8 cellular contexts compared by ENCODE assay signal in genomic region chr9:33466565-33467495, GRCh38. TPM values are rescaled to one million over a fixed set of nuclear protein-coding genes. Genes with fewer than 3 reads are reported as not detected.
DNase-seq lines count a peak whose midpoint lies in the region; ATAC-seq and TF ChIP-seq lines count a peak whose summit lies in the region.

No MANE protein-coding gene starts in this region.

- H3K9ac ChIP-seq in neuronal stem cell (ENCODE audit: low read depth, low read length, poor library complexity): no peak overlapping the region

- no peak overlapping the region for H3K4ac ChIP-seq in neuronal stem cell (ENCODE audit: low read length)

- no peak overlapping the region for H2AFZ ChIP-seq in neuronal stem cell (ENCODE audit: low read length)

- H3K4me1 ChIP-seq in esophagus muscularis mucosa: peaks cover 0 to 7% (median under 1%) of the 10 kb centered on the region in 4 donors
- peaks cover 0 to 1% of the 10 kb centered on the region in 2 donors for H3K4me1 ChIP-seq in neuronal stem cell (ENCODE audit: control insufficient read depth in 2 of 2, insufficient read depth in 1 of 2, low read depth in 1 of 2, low read length in 2 of 2)
- H3K4me1 ChIP-seq in upper lobe of left lung: peaks cover under 1 to 7% (median 3%) of the 10 kb centered on the region in 4 donors

- ATAC-seq in upper lobe of left lung (ENCODE audit: low FRiP score in 2 of 2) (peak; percentile 59 to 76), HG03520 (IDR thresholded peaks at IDR 0.05; ENCODE audit: unreplicated experiment) (no peak)

- peaks cover 2% of the 10 kb centered on the region for H3K79me1 ChIP-seq in neuronal stem cell (ENCODE audit: low read depth, low read length)

- peak overlapping the region; percentile 90 for H2AK5ac ChIP-seq in neuronal stem cell (ENCODE audit: low read depth, low read length)

- no peak overlapping the region for H2BK5ac ChIP-seq in neuronal stem cell (ENCODE audit: low read length)

- no peak overlapping the region for H3K4me2 ChIP-seq in neuronal stem cell (ENCODE audit: insufficient read depth, low read length, poor library complexity, severe bottlenecking)

- H4K91ac ChIP-seq in neuronal stem cell (ENCODE audit: low read depth, low read length, poor library complexity): no peak overlapping the region

- peak; percentile 6 for DNase-seq in NCI-H510A treated with DMSO at 0.1 percent for 48 hours (lab: John Stamatoyannopoulos, UW)
- DNase-seq in NCI-H510A (lab: John Stamatoyannopoulos, UW): no peak
- DNase-seq in NCI-H2196 (lab: John Stamatoyannopoulos, UW; ENCODE audit: unreplicated experiment): peak; percentile 77
- peak; percentile 54 for DNase-seq in activated T-cell treated with anti-CD3 and anti-CD28 coated beads for 24 hours (ENCODE audit: low read depth)
- DNase-seq in esophagus muscularis mucosa (ENCODE audit: extremely low spot score): no peak
- DNase-seq in neuronal stem cell (ENCODE audit: low spot score): peak; percentile 38
- peak; percentile 74 to 94 for DNase-seq in upper lobe of left lung

- no peak overlapping the region for H2BK15ac ChIP-seq in neuronal stem cell (ENCODE audit: low read length)

- H3K36me3 ChIP-seq in esophagus muscularis mucosa (peaks cover 96 to 100% (median 99%) of the 10 kb centered on the region in 4 donors), neuronal stem cell (replicated peaks in 1 of 2; ENCODE audit: control insufficient read depth in 2 of 2, insufficient read depth in 2 of 2, low read length in 2 of 2) (peaks cover 78 to 96% of the 10 kb centered on the region in 2 donors), upper lobe of left lung (peaks cover 53 to 99% (median 94%) of the 10 kb centered on the region in 4 donors)

- no peak overlapping the region for H2BK12ac ChIP-seq in neuronal stem cell (ENCODE audit: low read length)

- H3K18ac ChIP-seq in neuronal stem cell (ENCODE audit: low read length): no peak overlapping the region

- H2BK120ac ChIP-seq in neuronal stem cell (ENCODE audit: low read depth, low read length): no peak overlapping the region

- no peak overlapping the region for H3K23ac ChIP-seq in neuronal stem cell (ENCODE audit: low read depth, low read length, poor library complexity)

- H3K27me3 ChIP-seq in esophagus muscularis mucosa (no peaks in the 10 kb centered on the region), neuronal stem cell (ENCODE audit: control insufficient read depth in 3 of 3, insufficient read depth in 3 of 3, low read depth in 1 of 3, low read length in 3 of 3) (no peaks in the 10 kb centered on the region), upper lobe of left lung (no peaks in the 10 kb centered on the region)

- H3K9me3 ChIP-seq in esophagus muscularis mucosa (no peaks in the 10 kb centered on the region), neuronal stem cell (replicated peaks in 1 of 2; ENCODE audit: control insufficient read depth in 2 of 2, insufficient read depth in 1 of 2, low read depth in 1 of 2, low read length in 2 of 2) (no peaks in the 10 kb centered on the region), upper lobe of left lung (no peaks in the 10 kb centered on the region)

- TF ChIP-seq CTCF in esophagus muscularis mucosa (IDR thresholded peaks at IDR 0.05): peak in 2 of 3 experiments; percentile 86 to 87
- peak; percentile 92 to 97 (median 94) for TF ChIP-seq CTCF in upper lobe of left lung (IDR thresholded peaks at IDR 0.05)

- H3K4me3 ChIP-seq in esophagus muscularis mucosa (no peak overlapping the region), neuronal stem cell (ENCODE audit: low read length in 2 of 2) (no peak overlapping the region), upper lobe of left lung (no peak overlapping the region)

- TF ChIP-seq POLR2A in esophagus muscularis mucosa (IDR thresholded peaks at IDR 0.05; ENCODE audit: low read depth) (no peak), upper lobe of left lung (IDR thresholded peaks at IDR 0.05) (no peak)

- no peak overlapping the region for H3K14ac ChIP-seq in neuronal stem cell (ENCODE audit: low read length)

- 81% methylated on average over 20 of the region's 24 CpGs for WGBS in esophagus muscularis mucosa
- no CpG with 5 or more reads among the region's 24 CpGs for WGBS in neuronal stem cell (ENCODE audit: extremely low coverage in 2 of 2, insufficient read length in 2 of 2, insufficient replicate concordance in 1 of 2), 2 donors
- WGBS in upper lobe of left lung, 2 donors: 77 to 83% methylated on average over 11 to 24 of the region's 24 CpGs

- no peak overlapping the region for H4K8ac ChIP-seq in neuronal stem cell (ENCODE audit: low read depth, low read length)

- intact Hi-C loops in esophagus muscularis mucosa (cut with DNase I): loop anchor here (1.0 to 5.0 kb wide), 2 partner anchors 60 to 92 kb away; no protein-coding TSS in a partner anchor

- no peak overlapping the region for H3K27ac ChIP-seq in esophagus muscularis mucosa (replicated peaks in 1 of 4)
- no peak overlapping the region for H3K27ac ChIP-seq in neuronal stem cell (replicated peaks; ENCODE audit: low read length)
- peak overlapping the region in 1 of 4 donors; percentile 12 for H3K27ac ChIP-seq in upper lobe of left lung

- TF ChIP-seq EP300 in esophagus muscularis mucosa (IDR thresholded peaks at IDR 0.05) (no peak), upper lobe of left lung (IDR thresholded peaks at IDR 0.05) (no peak)

RNA-seq across cellular contexts. Expression of gene NOL6, which starts 6.9 kb away (rescaled TPM):
- total RNA-seq in esophagus muscularis mucosa (10 to 100 TPM; 12.7 to 21.0 (median 16.5) TPM), upper lobe of left lung (10 to 100 TPM; 17.8 to 47.6 (median 31.9) TPM)
- polyA plus RNA-seq in neuronal stem cell (2013, experiment 1 of 2): 10.4 TPM
- polyA plus RNA-seq in neuronal stem cell (2013, experiment 2 of 2): 10.7 TPM

RNA-seq across cellular contexts. Expression of gene AQP3, which starts 19.4 kb away (rescaled TPM):
- total RNA-seq in esophagus muscularis mucosa (10 to 100 TPM in 1 of 4 donors, 1 to 10 TPM in 3; 4.2 to 12.7 (median 6.8) TPM), upper lobe of left lung (100 to 1,000 TPM in 5 of 6 donors, 10 to 100 TPM in 1; 62.5 to 468 (median 201) TPM)
- 0.96 TPM for polyA plus RNA-seq in neuronal stem cell (2013, experiment 1 of 2)
- polyA plus RNA-seq in neuronal stem cell (2013, experiment 2 of 2): 1.1 TPM

RNA-seq across cellular contexts. Expression of gene ANKRD18B, which starts 57.2 kb away (rescaled TPM):
- total RNA-seq in esophagus muscularis mucosa (not detected), upper lobe of left lung (1 to 10 TPM in 2 of 6 donors, not detected in 4; 1.1 to 2.0 TPM)
- polyA plus RNA-seq in neuronal stem cell (2013, experiment 1 of 2): 20.4 TPM
- 22.5 TPM for polyA plus RNA-seq in neuronal stem cell (2013, experiment 2 of 2)

Comparison
In these comparisons a context has a peak if more than half of its experiments do, and no peak if none do; other contexts are left out.
1. DNase-seq: peak in NCI-H510A treated with DMSO at 0.1 percent for 48 hours (single experiment), NCI-H2196 (single experiment), activated T-cell treated with anti-CD3 and anti-CD28 coated beads for 24 hours (single experiment), neuronal stem cell (single experiment) and upper lobe of left lung (2 of 2); none in NCI-H510A (single experiment) and esophagus muscularis mucosa (single experiment).
2. RNA of gene AQP3, which starts 19.4 kb away (total RNA-seq): 62.5 to 468 TPM in upper lobe of left lung; 4.2 to 12.7 TPM in esophagus muscularis mucosa; every median in the first group is over 4 times any median in the second.